31 cellular contexts compared by ENCODE assay signal in the genomic region with DNA sequence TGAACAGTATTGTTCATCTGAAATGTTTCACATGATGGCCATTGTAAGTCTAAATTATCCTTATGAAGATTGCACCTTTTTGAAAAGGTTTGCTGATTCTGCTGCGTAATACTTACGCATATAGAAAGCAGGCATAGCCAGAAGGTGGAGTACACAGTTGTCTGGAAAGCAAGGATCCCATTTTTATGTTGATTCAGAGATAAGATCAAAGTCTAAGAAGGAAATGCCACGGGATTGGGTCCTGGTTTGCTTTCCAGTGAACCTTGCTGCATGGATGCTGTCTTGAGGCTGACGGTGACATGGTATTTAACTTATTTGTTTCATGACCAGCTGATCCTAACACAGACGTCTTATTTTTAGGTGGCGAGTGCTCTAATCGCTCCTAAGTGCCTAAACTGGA. TPM values are rescaled to one million over a fixed set of nuclear protein-coding genes. Genes with fewer than 3 reads are reported as not detected.
"Had no signal": no experiment of that assay in that cellular context is flagged by ENCODE, and none has a peak within 500 bp of the region (broad histone marks: within the 10 kb centered on the region; RNA-seq: fewer than 3 reads in every experiment).

No MANE protein-coding gene starts in this region.

- H3K27ac Mint-ChIP-seq: activated naive CD4-positive, alpha-beta T cell treated with anti-CD3 and anti-CD28 coated beads for 36 hours; activated naive CD8-positive, alpha-beta T cell treated with anti-CD3 and anti-CD28 coated beads for 36 hours; activated T-cell treated with anti-CD3 and anti-CD28 coated beads, Interleukin-2, amount 50 U/mL, for 72 hours; natural killer cell treated with Interleukin-12 subunit alpha and Interleukin-12 subunit beta and Interleukin-15 and Interleukin-18, amount 100 ng/mL, for 72 hours; WTC11 had no signal

- H3K36me3 ChIP-seq: adrenal gland, brain microvascular endothelial cell, esophagus muscularis mucosa, heart left ventricle, left ventricle myocardium inferior, right lobe of liver, tibial nerve had no signal

- H3K9me3 Mint-ChIP-seq: activated naive CD4-positive, alpha-beta T cell treated with anti-CD3 and anti-CD28 coated beads for 36 hours; activated naive CD8-positive, alpha-beta T cell treated with anti-CD3 and anti-CD28 coated beads for 36 hours; activated T-cell treated with anti-CD3 and anti-CD28 coated beads, Interleukin-2, amount 50 U/mL, for 72 hours; natural killer cell treated with Interleukin-12 subunit alpha and Interleukin-12 subunit beta and Interleukin-15 and Interleukin-18, amount 100 ng/mL, for 72 hours; T-helper 1 cell treated with Interleukin-12 subunit alpha and Interleukin-12 subunit beta and Interleukin-4 antibody, amounts not matched to agents 30 μg/mL and 1 μg/mL, for 36 hours; WTC11 had no signal

- H3K9me3 ChIP-seq: adrenal gland, esophagus muscularis mucosa, heart left ventricle, left ventricle myocardium inferior, right lobe of liver, tibial nerve had no signal

- H3K4me1 Mint-ChIP-seq: WTC11 had no signal

- H3K4me1 ChIP-seq: adrenal gland, foreskin keratinocyte, left ventricle myocardium inferior, right lobe of liver, tibial nerve had no signal

- H3K4me3 Mint-ChIP-seq: activated naive CD4-positive, alpha-beta T cell treated with anti-CD3 and anti-CD28 coated beads for 36 hours; activated naive CD8-positive, alpha-beta T cell treated with anti-CD3 and anti-CD28 coated beads for 36 hours; activated T-cell treated with anti-CD3 and anti-CD28 coated beads, Interleukin-2, amount 50 U/mL, for 72 hours; natural killer cell treated with Interleukin-12 subunit alpha and Interleukin-12 subunit beta and Interleukin-15 and Interleukin-18, amount 100 ng/mL, for 72 hours; T-helper 1 cell treated with Interleukin-12 subunit alpha and Interleukin-12 subunit beta and Interleukin-4 antibody, amounts not matched to agents 30 μg/mL and 1 μg/mL, for 36 hours; WTC11 had no signal

- H3K4me3 ChIP-seq: adrenal gland, esophagus muscularis mucosa, heart left ventricle, left ventricle myocardium inferior, lung, right lobe of liver, tibial nerve had no signal

- ATAC-seq: activated T-cell treated with anti-CD3 and anti-CD28 coated beads, Interleukin-2, amount 50 U/mL, for 72 hours; foreskin keratinocyte; heart left ventricle; natural killer cell treated with Interleukin-12 subunit alpha and Interleukin-12 subunit beta and Interleukin-15 and Interleukin-18, amount 100 ng/mL, for 72 hours; right lobe of liver; WTC11 had no signal

- H3K27ac ChIP-seq: adrenal gland, brain microvascular endothelial cell, esophagus muscularis mucosa, foreskin keratinocyte, heart left ventricle, left ventricle myocardium inferior, right lobe of liver, tibial nerve had no signal

- H3K27me3 ChIP-seq: brain microvascular endothelial cell, esophagus muscularis mucosa, foreskin keratinocyte, heart left ventricle, right lobe of liver, tibial nerve had no signal

- DNase-seq: activated CD4-positive, alpha-beta T cell treated with anti-CD3 and anti-CD28 coated beads, Interleukin-2, amount 50 U/mL, for 4 hours; activated effector memory CD4-positive, alpha-beta T cell treated with Interleukin-2 at 50 U/mL for 16 hours; activated naive CD4-positive, alpha-beta T cell treated with anti-CD3 and anti-CD28 coated beads for 36 hours; activated naive CD8-positive, alpha-beta T cell treated with anti-CD3 and anti-CD28 coated beads for 36 hours; activated T-cell treated with anti-CD3 and anti-CD28 coated beads for 4 hours; activated T-cell treated with anti-CD3 and anti-CD28 coated beads, Interleukin-2, amount 50 U/mL, for 72 hours; adrenal gland; aorta; brain microvascular endothelial cell; foreskin keratinocyte; heart left ventricle; left ventricle myocardium inferior; mesendoderm; right lobe of liver; stimulated activated CD4-positive, alpha-beta T cell treated with anti-CD3 and anti-CD28 coated beads, Interleukin-2, amount 100 ng/mL, for 48 hours; stimulated activated naive CD4-positive, alpha-beta T cell treated with Interleukin-2 at 50 U/mL for 16 hours; T-helper 9 cell had no signal

- H3K36me3 Mint-ChIP-seq: activated naive CD8-positive, alpha-beta T cell treated with anti-CD3 and anti-CD28 coated beads for 36 hours; natural killer cell treated with Interleukin-12 subunit alpha and Interleukin-12 subunit beta and Interleukin-15 and Interleukin-18, amount 100 ng/mL, for 72 hours; WTC11 had no signal

RNA-seq across cellular contexts. Expression of a gene that starts 15.5 kb away (rescaled TPM):
- total RNA-seq: activated naive CD4-positive, alpha-beta T cell treated with anti-CD3 and anti-CD28 coated beads for 36 hours; activated naive CD8-positive, alpha-beta T cell treated with anti-CD3 and anti-CD28 coated beads for 36 hours; activated T-cell treated with anti-CD3 and anti-CD28 coated beads, Interleukin-2, amount 50 U/mL, for 72 hours; adrenal gland; aorta; cardiac septum; chondrocyte; esophagus muscularis mucosa; foreskin keratinocyte; heart left ventricle; left ventricle myocardium inferior; lung; mononuclear cell; myocyte; natural killer cell treated with Interleukin-12 subunit alpha and Interleukin-12 subunit beta and Interleukin-15 and Interleukin-18, amount 100 ng/mL, for 72 hours; osteoblast; posterior vena cava; right lobe of liver; skeletal muscle tissue; tibial nerve had no signal
- polyA plus RNA-seq: adrenal gland, aorta, foreskin keratinocyte, heart left ventricle, lung had no signal

RNA-seq across cellular contexts. Expression of a gene that starts 22.0 kb away (rescaled TPM):
- total RNA-seq: activated naive CD4-positive, alpha-beta T cell treated with anti-CD3 and anti-CD28 coated beads for 36 hours; activated naive CD8-positive, alpha-beta T cell treated with anti-CD3 and anti-CD28 coated beads for 36 hours; activated T-cell treated with anti-CD3 and anti-CD28 coated beads, Interleukin-2, amount 50 U/mL, for 72 hours; adrenal gland; aorta; chondrocyte; esophagus muscularis mucosa; foreskin keratinocyte; lung; mononuclear cell; natural killer cell treated with Interleukin-12 subunit alpha and Interleukin-12 subunit beta and Interleukin-15 and Interleukin-18, amount 100 ng/mL, for 72 hours; osteoblast; posterior vena cava; right lobe of liver; skeletal muscle tissue; temporal lobe; tibial nerve; WTC11 had no signal
- polyA plus RNA-seq: adrenal gland, foreskin keratinocyte, lung had no signal

RNA-seq across cellular contexts. Expression of a gene that starts 23.3 kb away (rescaled TPM):
- total RNA-seq: activated naive CD4-positive, alpha-beta T cell treated with anti-CD3 and anti-CD28 coated beads for 36 hours; activated naive CD8-positive, alpha-beta T cell treated with anti-CD3 and anti-CD28 coated beads for 36 hours; aorta; cardiac septum; chondrocyte; left ventricle myocardium inferior; myocyte; right lobe of liver; temporal lobe; WTC11 had no signal
